In the genomic region with DNA sequence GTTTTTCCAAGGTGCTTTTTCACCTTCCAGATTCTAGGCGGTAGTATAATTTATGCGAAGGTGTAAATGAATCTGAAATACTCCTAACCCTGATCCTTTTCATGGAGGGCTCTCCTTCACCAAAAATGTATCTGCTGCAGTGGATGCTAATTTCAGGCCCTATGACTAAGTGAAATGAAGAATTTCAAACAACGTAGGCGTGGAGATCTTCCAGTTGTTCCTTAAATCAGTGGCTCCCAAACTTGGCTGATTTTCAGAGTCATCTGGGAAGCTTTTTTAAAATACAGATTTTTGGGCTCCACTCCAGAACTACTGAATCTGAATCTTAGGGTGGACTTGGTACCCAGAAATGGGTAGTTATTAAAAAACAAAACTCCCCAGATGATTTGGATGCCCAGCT, we compare ENCODE assay signal across 28 cellular contexts. TPM values are rescaled to one million over a fixed set of nuclear protein-coding genes. Genes with fewer than 3 reads are reported as not detected.
DNase-seq lines count a peak whose midpoint lies in the region; ATAC-seq and TF ChIP-seq lines count a peak whose summit lies in the region.
"Had no signal": no experiment of that assay in that cellular context is flagged by ENCODE, and none has a peak within 500 bp of the region (broad histone marks: within the 10 kb centered on the region; RNA-seq: fewer than 3 reads in every experiment).

No MANE protein-coding gene starts in this region.

- H3K4me1 ChIP-seq in SJCRH30 = peaks cover 3% of the 10 kb centered on the region; the same call in 1 of the 2 replicates
- H3K4me1 ChIP-seq: BLaER1 treated with 17β-estradiol and CSF1 and Interleukin-3, amounts not matched to agents 10 nM and 100 nM; SJSA1 had no signal

- no peaks in the 10 kb centered on the region; the same call in 1 of the 2 replicates for H3K27me3 ChIP-seq in SJCRH30
- H3K27me3 ChIP-seq: SJSA1 had no signal

- DNase-seq in EH (ENCODE audit: low read depth) = peak; percentile 16
- peak; percentile 62 for DNase-seq in LHCN-M2 (ENCODE audit: low read depth)
- DNase-seq in fibroblast of mammary gland (ENCODE audit: low read depth) = peak; percentile 24
- peak; percentile 80 for DNase-seq in myocyte (ENCODE audit: low read depth)
- no peak for DNase-seq in SW480 (ENCODE audit: low spot score)
- no peak for DNase-seq in SJCRH30
- DNase-seq: AML-193; CD4-positive, alpha-beta memory T cell; COR-L47; DMS53; H7; NCI-H1048; NCI-H1417; NCI-H1694 treated with DMSO at 0.1 percent for 48 hours; NCI-H2081; NCI-H2227 treated with DMSO at 0.1 percent for 48 hours; NCI-H526 treated with DMSO at 0.1 percent for 48 hours; PC-9 had no signal

- ATAC-seq in HG03457 (IDR thresholded peaks at IDR 0.05; ENCODE audit: unreplicated experiment) = no peak
- ATAC-seq in HG03439 (IDR thresholded peaks at IDR 0.05; ENCODE audit: unreplicated experiment) = no peak
- ATAC-seq: Right ventricle myocardium inferior had no signal

- H3K4me3 ChIP-seq in fibroblast of mammary gland (ENCODE audit: control insufficient read depth, low read depth, low read length) = no peak overlapping the region
- no peak overlapping the region for H3K4me3 ChIP-seq in SJCRH30
- H3K4me3 ChIP-seq: BLaER1 treated with 17β-estradiol and CSF1 and Interleukin-3, amounts not matched to agents 10 nM and 100 nM; PC-9; SJSA1 had no signal

- TF ChIP-seq CTCF in fibroblast of mammary gland (conservative IDR thresholded peaks at IDR 0.05; ENCODE audit: control insufficient read depth, insufficient read depth, low read depth, low read length) = no peak

- H3K36me3 ChIP-seq in SJCRH30 = no peaks in the 10 kb centered on the region
- H3K36me3 ChIP-seq: BLaER1 treated with 17β-estradiol and CSF1 and Interleukin-3, amounts not matched to agents 10 nM and 100 nM; SJSA1 had no signal

- no peak overlapping the region for H3K27ac ChIP-seq in SJCRH30
- H3K27ac ChIP-seq: BLaER1 treated with 17β-estradiol and CSF1 and Interleukin-3, amounts not matched to agents 10 nM and 100 nM; KMS-11; PC-9; SJSA1 had no signal

- H3K9me3 ChIP-seq in SJCRH30 (replicated peaks) = no peaks in the 10 kb centered on the region
- H3K9me3 ChIP-seq: BLaER1 treated with 17β-estradiol and CSF1 and Interleukin-3, amounts not matched to agents 10 nM and 100 nM; SJSA1 had no signal

RNA-seq across cellular contexts. Expression of gene GCKR, which starts 5.5 kb away (rescaled TPM):
- total RNA-seq in LHCN-M2 (2014; rRNA removed) = 0.11 and 0.32 TPM in 2 replicates
- 0.30 TPM for polyA plus RNA-seq in LHCN-M2 (2012)
- total RNA-seq in myocyte = not detected in 2 replicates
- 0.09 TPM for polyA plus RNA-seq in myocyte (2012)
- total RNA-seq in SJCRH30 (2014; rRNA removed; shearing (Covaris generic)) = not detected in 2 replicates
- total RNA-seq: CD4-positive, alpha-beta memory T cell; H7; NCI-H460; Right ventricle myocardium inferior; RPMI7951; SJSA1 had no signal
- polyA plus RNA-seq: CD4-positive, alpha-beta memory T cell; IgD-negative memory B cell had no signal

RNA-seq across cellular contexts. Expression of gene FNDC4, which starts 7.1 kb away (rescaled TPM):
- total RNA-seq in LHCN-M2 (2014; rRNA removed) (25.9 and 29.0 TPM in 2 replicates), myocyte (6.1 and 6.2 TPM in 2 replicates)
- polyA plus RNA-seq in LHCN-M2 (2012) = 18.7 TPM
- polyA plus RNA-seq in myocyte (2012) = 9.3 TPM
- 0.91 and 1.3 TPM in 2 replicates for total RNA-seq in SJCRH30 (2014; rRNA removed; shearing (Covaris generic))
- total RNA-seq: CD4-positive, alpha-beta memory T cell; NCI-H460 had no signal
- polyA plus RNA-seq: IgD-negative memory B cell had no signal

RNA-seq across cellular contexts. Expression of gene IFT172, which starts 12.6 kb away (rescaled TPM):
- total RNA-seq in LHCN-M2 (2014; rRNA removed) = 5.7 and 7.4 TPM in 2 replicates
- polyA plus RNA-seq in LHCN-M2 (2012) = 3.7 TPM
- total RNA-seq in myocyte = 4.3 and 9.5 TPM in 2 replicates
- polyA plus RNA-seq in myocyte (2012) = 6.9 TPM
- total RNA-seq in SJCRH30 (2014; rRNA removed; shearing (Covaris generic)) = 8.8 and 11.3 TPM in 2 replicates

RNA-seq across cellular contexts. Expression of gene KRTCAP3, which starts 60.0 kb away (rescaled TPM):
- total RNA-seq in LHCN-M2 (2014; rRNA removed) = 0.46 TPM in 1 of 2 replicates, not detected in the other
- 0.60 TPM for polyA plus RNA-seq in LHCN-M2 (2012)
- not detected in 2 replicates for total RNA-seq in myocyte
- polyA plus RNA-seq in myocyte (2012) = 1.2 TPM
- 0.24 and 1.2 TPM in 2 replicates for total RNA-seq in SJCRH30 (2014; rRNA removed; shearing (Covaris generic))
- total RNA-seq: Daoy, SJSA1 had no signal

Comparison
In these comparisons a context has a peak if more than half of its experiments do, and no peak if none do; other contexts are left out.
1. DNase-seq: peak in EH (single experiment), LHCN-M2 (single experiment), fibroblast of mammary gland (single experiment) and myocyte (single experiment); none in SW480 (single experiment) and SJCRH30 (0 of 2).